Comparison of ENCODE assay signal across 9 cellular contexts in the genomic region with DNA sequence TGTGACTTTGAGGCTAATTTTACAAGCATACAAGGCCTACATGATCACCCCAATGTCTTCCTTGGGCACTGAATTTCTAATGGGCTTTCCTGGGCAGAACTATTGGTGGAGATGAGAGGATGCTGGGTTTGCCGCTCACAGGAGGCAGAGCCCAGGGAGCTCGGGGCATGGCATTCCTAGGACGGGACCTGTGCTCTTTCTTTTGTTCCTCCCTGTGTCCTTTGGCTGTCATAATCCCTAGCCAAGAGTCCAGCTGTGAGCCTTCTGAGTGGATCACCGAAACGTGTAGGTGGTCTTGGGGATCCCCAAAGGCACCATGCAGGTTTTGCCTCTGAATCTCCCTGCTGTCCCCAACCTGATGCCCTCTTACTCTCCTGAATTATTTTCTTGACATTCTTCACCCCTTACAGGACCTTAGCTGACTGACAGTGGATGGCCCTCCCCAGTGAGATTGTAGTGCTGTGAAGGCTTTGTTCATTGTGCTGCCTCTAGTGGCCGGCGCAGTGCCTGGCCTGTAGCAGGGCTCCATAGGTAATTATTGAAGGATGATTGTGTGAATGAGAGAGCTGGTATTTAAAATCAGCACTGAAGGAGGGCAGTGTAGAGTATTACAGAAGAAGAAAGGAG.
DNase-seq lines count a peak whose midpoint lies in the region; ATAC-seq and TF ChIP-seq lines count a peak whose summit lies in the region.
"Had no signal": no experiment of that assay in that cellular context is flagged by ENCODE, and none has a peak within 500 bp of the region (broad histone marks: within the 10 kb centered on the region; RNA-seq: fewer than 3 reads in every experiment).

No MANE protein-coding gene starts in this region.

- H3K4me2 ChIP-seq in SK-N-SH = peak overlapping the region; percentile 32; the same call in 1 of the 2 replicates
- H3K4me2 ChIP-seq: BLaER1 had no signal

- no peaks in the 10 kb centered on the region for H4K20me1 ChIP-seq in SK-N-SH (ENCODE audit: insufficient read depth)
- H4K20me1 ChIP-seq: BLaER1 had no signal

- H3K9me2 ChIP-seq in SK-N-SH = no peaks in the 10 kb centered on the region

- no peaks in the 10 kb centered on the region for H3K79me2 ChIP-seq in SK-N-SH (ENCODE audit: insufficient read depth)

- H3F3A ChIP-seq in SK-N-SH (replicated peaks; ENCODE audit: insufficient read depth) = peaks cover 5% of the 10 kb centered on the region

- TF ChIP-seq RAD21 in SK-N-SH (IDR thresholded peaks at IDR 0.05; ENCODE audit: low read length) (peak; percentile 22), liver (IDR thresholded peaks at IDR 0.05) (peak in 1 of 2 donors; percentile 55)

- peak overlapping the region; percentile 35; the same call in 1 of the 2 replicates for H2AFZ ChIP-seq in SK-N-SH (ENCODE audit: low read depth)

- POLR2A ChIA-PET in SK-N-SH (lab: Yijun Ruan, JAX) = no interaction called here

- H3K27me3 ChIP-seq in SK-N-SH (ENCODE audit: insufficient read depth) (no peaks in the 10 kb centered on the region), liver (ENCODE audit: control insufficient read depth in 4 of 4, insufficient read depth in 4 of 4, low read length in 3 of 4) (no peaks in the 10 kb centered on the region)
- H3K27me3 ChIP-seq: BLaER1 had no signal

- intact Hi-C loops in CD14-positive monocyte (cut with micrococcal nuclease) = no loop called here

- H3K9me3 Mint-ChIP-seq in CD14-positive monocyte = peaks cover 0 to 7% (median 3%) of the 10 kb centered on the region in 7 donors
- H3K9me3 Mint-ChIP-seq in activated T-cell treated with anti-CD3 and anti-CD28 coated beads, Interleukin-2, amount 50 U/mL, for 4 hours = peaks cover 4% of the 10 kb centered on the region

- H3K4me1 ChIP-seq in SK-N-SH (ENCODE audit: control insufficient read depth in 1 of 2, insufficient read depth in 2 of 2, low read depth in 1 of 2, low read length in 1 of 2) (peaks cover 0 to 7% of the 10 kb centered on the region in 2 experiments; a peak in 1 of 4 replicates), liver (ENCODE audit: control insufficient read depth in 4 of 4, insufficient read depth in 4 of 4, low read length in 3 of 4) (no peaks in the 10 kb centered on the region)
- H3K4me1 ChIP-seq: BLaER1 had no signal

- no peak overlapping the region for H3K9ac ChIP-seq in SK-N-SH
- no peak overlapping the region for H3K9ac ChIP-seq in liver (ENCODE audit: low read depth in 1 of 2, low read length in 2 of 2)
- H3K9ac ChIP-seq: BLaER1 had no signal

- no peak for TF ChIP-seq EP300 in SK-N-SH (IDR thresholded peaks at IDR 0.05; ENCODE audit: borderline replicate concordance in 1 of 2, low read depth in 1 of 2, low read length in 1 of 2)

- H3K4me3 ChIP-seq in SK-N-SH (ENCODE audit: low read depth in 2 of 2, low read length in 1 of 2) (no peak overlapping the region; a peak in 1 of 4 replicates), liver (ENCODE audit: low read depth in 1 of 3, low read length in 3 of 3) (no peak overlapping the region)
- H3K4me3 ChIP-seq: BLaER1 had no signal

- no peak overlapping the region for H3K4me3 Mint-ChIP-seq in CD14-positive monocyte
- H3K4me3 Mint-ChIP-seq in activated T-cell treated with anti-CD3 and anti-CD28 coated beads, Interleukin-2, amount 50 U/mL, for 4 hours = no peak overlapping the region

- CTCF ChIA-PET in SK-N-SH (lab: Yijun Ruan, JAX) = interaction anchor here (0.6 to 3.1 kb wide), 13 partner anchors 10 to 158 kb away, joined by 3 to 12 read pairs (median 4); no protein-coding TSS in a partner anchor

- H3K36me3 ChIP-seq in SK-N-SH (replicated peaks in 1 of 2; ENCODE audit: control insufficient read depth in 1 of 2, insufficient read depth in 2 of 2, low read length in 1 of 2) (peaks cover 0 to 10% of the 10 kb centered on the region in 2 experiments), liver (ENCODE audit: control insufficient read depth in 4 of 4, insufficient read depth in 3 of 4, low read depth in 1 of 4, low read length in 3 of 4) (no peaks in the 10 kb centered on the region)

- no peaks in the 10 kb centered on the region for H3K27me3 Mint-ChIP-seq in CD14-positive monocyte (ENCODE audit: low read depth in 3 of 3)
- H3K27me3 Mint-ChIP-seq in activated T-cell treated with anti-CD3 and anti-CD28 coated beads, Interleukin-2, amount 50 U/mL, for 4 hours (ENCODE audit: low read depth) = no peaks in the 10 kb centered on the region

- no peak overlapping the region for H3K27ac Mint-ChIP-seq in CD14-positive monocyte

- DNase-seq in NCI-H146 (lab: John Stamatoyannopoulos, UW) (peak; percentile 37), NCI-H146 treated with DMSO at 0.1 percent for 48 hours (lab: John Stamatoyannopoulos, UW; ENCODE audit: unreplicated experiment) (no peak), SK-N-SH (peak; percentile 29), CD14-positive monocyte (ENCODE audit: low spot score) (no peak), amniotic stem cell (lab: John Stamatoyannopoulos, UW) (no peak)
- DNase-seq in activated T-cell treated with anti-CD3 and anti-CD28 coated beads, Interleukin-2, amount 50 U/mL, for 4 hours = no peak

- ATAC-seq in HG02981 (IDR thresholded peaks at IDR 0.05; ENCODE audit: unreplicated experiment) = peak; percentile 82
- ATAC-seq in activated T-cell treated with anti-CD3 and anti-CD28 coated beads, Interleukin-2, amount 50 U/mL, for 4 hours = no peak

- H3K36me3 Mint-ChIP-seq in CD14-positive monocyte = peaks cover 7 to 12% of the 10 kb centered on the region in 2 donors
- H3K36me3 Mint-ChIP-seq in activated T-cell treated with anti-CD3 and anti-CD28 coated beads, Interleukin-2, amount 50 U/mL, for 4 hours (ENCODE audit: insufficient read depth) = peaks cover 27% of the 10 kb centered on the region

- WGBS in SK-N-SH (ENCODE audit: low lambda C conversion rate) = 96% methylated on average over 5 of the region's 7 CpGs
- 93% methylated on average over 7 of the region's 7 CpGs for WGBS in liver

- H3K9me3 ChIP-seq in SK-N-SH (no peaks in the 10 kb centered on the region), liver (ENCODE audit: control insufficient read depth in 4 of 4, low read length in 3 of 4) (no peaks in the 10 kb centered on the region)

- no peaks in the 10 kb centered on the region for H3K4me1 Mint-ChIP-seq in CD14-positive monocyte
- H3K4me1 Mint-ChIP-seq in activated T-cell treated with anti-CD3 and anti-CD28 coated beads, Interleukin-2, amount 50 U/mL, for 4 hours (ENCODE audit: low read depth) = no peaks in the 10 kb centered on the region

- H3K27ac ChIP-seq in SK-N-SH (ENCODE audit: low read depth in 2 of 2, low read length in 1 of 2) (peak overlapping the region in 1 of 2 experiments; percentile 64; a peak in 2 of 4 replicates), liver (ENCODE audit: low read depth in 1 of 2, low read length in 2 of 2) (no peak overlapping the region)
- H3K27ac ChIP-seq: BLaER1 had no signal

- TF ChIP-seq CTCF in SK-N-SH (IDR thresholded peaks at IDR 0.05) (peak; percentile 62), liver (IDR thresholded peaks at IDR 0.05; ENCODE audit: low read depth, low read length, missing input control) (peak; percentile 31), CD14-positive monocyte (IDR thresholded peaks at IDR 0.05) (no peak)

TF ChIP-seq in SK-N-SH, 30 proteins besides CTCF, POLR2A, EP300 and RAD21:
- TF ChIP-seq, protein P1, sequence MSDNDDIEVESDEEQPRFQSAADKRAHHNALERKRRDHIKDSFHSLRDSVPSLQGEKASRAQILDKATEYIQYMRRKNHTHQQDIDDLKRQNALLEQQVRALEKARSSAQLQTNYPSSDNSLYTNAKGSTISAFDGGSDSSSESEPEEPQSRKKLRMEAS (IDR thresholded peaks at IDR 0.05; ENCODE audit: low read depth) = no peak
- no peak for TF ChIP-seq GATA2 (CRISPR knock-in tag; IDR thresholded peaks at IDR 0.05)
- no peak for TF ChIP-seq POLR2AphosphoS5 (IDR thresholded peaks at IDR 0.05; ENCODE audit: low read depth, low read length)
- no peak for TF ChIP-seq RFX5 (IDR thresholded peaks at IDR 0.05; ENCODE audit: low read length)
- TF ChIP-seq NFIC (IDR thresholded peaks at IDR 0.05; ENCODE audit: borderline replicate concordance) = no peak
- no peak for TF ChIP-seq CHD2 (IDR thresholded peaks at IDR 0.05; ENCODE audit: low read length, partially characterized antibody)
- TF ChIP-seq FOXJ3 (CRISPR knock-in tag; IDR thresholded peaks at IDR 0.05) = no peak
- no peak for TF ChIP-seq RCOR1 (IDR thresholded peaks at IDR 0.05; ENCODE audit: low read length)
- TF ChIP-seq JUND (IDR thresholded peaks at IDR 0.05) = no peak
- no peak for TF ChIP-seq TEAD4 (IDR thresholded peaks at IDR 0.05; ENCODE audit: borderline replicate concordance, insufficient read depth)

TF ChIP-seq in liver, 16 proteins besides CTCF, POLR2A, EP300 and RAD21:
- TF ChIP-seq FOXA2 (IDR thresholded peaks at IDR 0.05) (no peak), FOXA1 (IDR thresholded peaks at IDR 0.05) (no peak), RXRA (IDR thresholded peaks at IDR 0.05) (no peak)
- TF ChIP-seq, protein P2, sequence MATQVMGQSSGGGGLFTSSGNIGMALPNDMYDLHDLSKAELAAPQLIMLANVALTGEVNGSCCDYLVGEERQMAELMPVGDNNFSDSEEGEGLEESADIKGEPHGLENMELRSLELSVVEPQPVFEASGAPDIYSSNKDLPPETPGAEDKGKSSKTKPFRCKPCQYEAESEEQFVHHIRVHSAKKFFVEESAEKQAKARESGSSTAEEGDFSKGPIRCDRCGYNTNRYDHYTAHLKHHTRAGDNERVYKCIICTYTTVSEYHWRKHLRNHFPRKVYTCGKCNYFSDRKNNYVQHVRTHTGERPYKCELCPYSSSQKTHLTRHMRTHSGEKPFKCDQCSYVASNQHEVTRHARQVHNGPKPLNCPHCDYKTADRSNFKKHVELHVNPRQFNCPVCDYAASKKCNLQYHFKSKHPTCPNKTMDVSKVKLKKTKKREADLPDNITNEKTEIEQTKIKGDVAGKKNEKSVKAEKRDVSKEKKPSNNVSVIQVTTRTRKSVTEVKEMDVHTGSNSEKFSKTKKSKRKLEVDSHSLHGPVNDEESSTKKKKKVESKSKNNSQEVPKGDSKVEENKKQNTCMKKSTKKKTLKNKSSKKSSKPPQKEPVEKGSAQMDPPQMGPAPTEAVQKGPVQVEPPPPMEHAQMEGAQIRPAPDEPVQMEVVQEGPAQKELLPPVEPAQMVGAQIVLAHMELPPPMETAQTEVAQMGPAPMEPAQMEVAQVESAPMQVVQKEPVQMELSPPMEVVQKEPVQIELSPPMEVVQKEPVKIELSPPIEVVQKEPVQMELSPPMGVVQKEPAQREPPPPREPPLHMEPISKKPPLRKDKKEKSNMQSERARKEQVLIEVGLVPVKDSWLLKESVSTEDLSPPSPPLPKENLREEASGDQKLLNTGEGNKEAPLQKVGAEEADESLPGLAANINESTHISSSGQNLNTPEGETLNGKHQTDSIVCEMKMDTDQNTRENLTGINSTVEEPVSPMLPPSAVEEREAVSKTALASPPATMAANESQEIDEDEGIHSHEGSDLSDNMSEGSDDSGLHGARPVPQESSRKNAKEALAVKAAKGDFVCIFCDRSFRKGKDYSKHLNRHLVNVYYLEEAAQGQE (IDR thresholded peaks at IDR 0.05) = no peak

Comparison
In these comparisons a context has a peak if more than half of its experiments do, and no peak if none do; other contexts are left out.
1. DNase-seq: peak in NCI-H146 (single experiment) and SK-N-SH (single experiment); none in NCI-H146 treated with DMSO at 0.1 percent for 48 hours (single experiment), CD14-positive monocyte (single experiment), amniotic stem cell (single experiment) and activated T-cell treated with anti-CD3 and anti-CD28 coated beads, Interleukin-2, amount 50 U/mL, for 4 hours (single experiment).